Comparison of ENCODE assay signal across 20 cellular contexts in the genomic region with DNA sequence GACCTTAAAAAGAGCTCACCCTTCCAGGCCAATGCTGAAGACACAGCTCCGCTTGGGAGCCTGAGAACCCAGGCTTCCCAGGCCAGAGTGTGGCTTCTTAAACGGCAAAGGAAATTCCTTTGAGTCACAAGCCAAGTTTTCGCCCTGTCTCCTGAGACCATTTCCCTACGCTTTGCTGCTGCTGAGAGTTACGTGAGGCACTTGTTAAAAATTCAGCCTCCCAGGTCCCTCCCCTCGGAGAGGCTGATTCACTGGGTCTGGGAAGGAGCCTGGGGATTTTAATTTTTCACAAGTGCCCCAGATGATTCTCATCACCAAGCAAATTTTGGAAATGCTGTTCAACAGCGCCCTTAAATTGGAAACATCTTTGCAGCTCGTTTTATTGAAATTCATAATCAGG. TPM values are rescaled to one million over a fixed set of nuclear protein-coding genes. Genes with fewer than 3 reads are reported as not detected.
DNase-seq lines count a peak whose midpoint lies in the region; ATAC-seq and TF ChIP-seq lines count a peak whose summit lies in the region.
"Had no signal": no experiment of that assay in that cellular context is flagged by ENCODE, and none has a peak within 500 bp of the region (broad histone marks: within the 10 kb centered on the region; RNA-seq: fewer than 3 reads in every experiment).

No MANE protein-coding gene starts in this region.

- peaks cover 24% of the 10 kb centered on the region for H3K4me1 Mint-ChIP-seq in type B pancreatic cell (ENCODE audit: unreplicated experiment)

- H3K27ac ChIP-seq in IMR-90 (ENCODE audit: insufficient read depth, low read length) (no peak overlapping the region), mesenchymal stem cell (ENCODE audit: low read length, poor library complexity, severe bottlenecking) (no peak overlapping the region)
- H3K27ac ChIP-seq: SJSA1 had no signal

- H3K4me3 Mint-ChIP-seq in type B pancreatic cell: no peak overlapping the region
- H3K4me3 Mint-ChIP-seq: activated naive CD8-positive, alpha-beta T cell treated with anti-CD3 and anti-CD28 coated beads for 36 hours; CD4-positive, alpha-beta T cell had no signal

- H2AFZ ChIP-seq in IMR-90 (replicated peaks; ENCODE audit: low read length, poor library complexity): no peak overlapping the region
- no peak overlapping the region for H2AFZ ChIP-seq in mesenchymal stem cell (ENCODE audit: low read depth, low read length)

- intact Hi-C loops in IMR-90 (cut with micrococcal nuclease): no loop called here

- in situ Hi-C loops in IMR-90 (cut with MboI; ENCODE audit: low sequenced_read_pairs): no loop called here

- peaks cover 16% of the 10 kb centered on the region for H3K36me3 Mint-ChIP-seq in type B pancreatic cell

- H2AK5ac ChIP-seq in IMR-90 (ENCODE audit: low read depth, low read length) (no peak overlapping the region), mesenchymal stem cell (ENCODE audit: low read length, severe bottlenecking) (no peak overlapping the region)

- H3K4me2 ChIP-seq in IMR-90 (ENCODE audit: low read depth, low read length) (no peak overlapping the region), mesenchymal stem cell (ENCODE audit: low read length, poor library complexity, severe bottlenecking) (no peak overlapping the region)

- peaks cover 34% of the 10 kb centered on the region for H3K36me3 ChIP-seq in IMR-90 (ENCODE audit: control insufficient read depth, insufficient read depth, low read length)
- H3K36me3 ChIP-seq in mesenchymal stem cell (ENCODE audit: control insufficient read depth in 1 of 2, insufficient read depth in 2 of 2, low read depth in 1 of 2, low read length in 2 of 2): peaks cover 33 to 92% of the 10 kb centered on the region in 2 experiments

- no peak for TF ChIP-seq POLR2A in IMR-90 (IDR thresholded peaks at IDR 0.05; ENCODE audit: low read depth, low read length)

- no peak overlapping the region for H2BK12ac ChIP-seq in mesenchymal stem cell (ENCODE audit: low read length in 2 of 2)

- 0 out of 2 replicates have a peak, but pooled peaks cover 5% of the 10 kb centered on the region for H3K9me1 ChIP-seq in IMR-90 (ENCODE audit: insufficient read depth, low read length)

- POLR2A ChIA-PET in IMR-90 (lab: Charles Lee; ENCODE audit: unreplicated experiment): no interaction called here

- H3K56ac ChIP-seq in IMR-90 (ENCODE audit: extremely low read depth, insufficient read depth, low read length): no peak overlapping the region

- H3K27me3 Mint-ChIP-seq in type B pancreatic cell: no peaks in the 10 kb centered on the region
- H3K27me3 Mint-ChIP-seq: activated naive CD8-positive, alpha-beta T cell treated with anti-CD3 and anti-CD28 coated beads for 36 hours; CD4-positive, alpha-beta T cell had no signal

- no peaks in the 10 kb centered on the region for H4K20me1 ChIP-seq in IMR-90 (ENCODE audit: insufficient read depth, low read length)

- H3K27me3 ChIP-seq in IMR-90 (ENCODE audit: control insufficient read depth, insufficient read depth, low read length) (no peaks in the 10 kb centered on the region), mesenchymal stem cell (ENCODE audit: control insufficient read depth in 1 of 2, insufficient read depth in 1 of 2, low read length in 2 of 2) (no peaks in the 10 kb centered on the region)
- H3K27me3 ChIP-seq: pancreas, SJSA1 had no signal

- no peak overlapping the region for H2BK5ac ChIP-seq in IMR-90 (ENCODE audit: low read depth, low read length, poor library complexity, severe bottlenecking)
- no peak overlapping the region for H2BK5ac ChIP-seq in mesenchymal stem cell (ENCODE audit: low read depth, low read length, poor library complexity, severe bottlenecking)

- H2BK20ac ChIP-seq in IMR-90 (ENCODE audit: low read depth, low read length): no peak overlapping the region

- H3K4me1 ChIP-seq in IMR-90 (ENCODE audit: control insufficient read depth, insufficient read depth, low read length) (peaks cover 9% of the 10 kb centered on the region), mesenchymal stem cell (ENCODE audit: control insufficient read depth, insufficient read depth, low read depth, low read length) (peaks cover 3% of the 10 kb centered on the region)
- H3K4me1 ChIP-seq: SJSA1 had no signal

- no peaks in the 10 kb centered on the region for H3K9me3 ChIP-seq in IMR-90 (ENCODE audit: control insufficient read depth, insufficient read depth, low read length)
- no peaks in the 10 kb centered on the region for H3K9me3 ChIP-seq in mesenchymal stem cell (ENCODE audit: control insufficient read depth, low read length)
- H3K9me3 ChIP-seq: pancreas, SJSA1 had no signal

- H2AK9ac ChIP-seq in IMR-90 (replicated peaks; ENCODE audit: low read depth, low read length, poor library complexity): no peak overlapping the region

- no peak overlapping the region for H3K4me3 ChIP-seq in IMR-90 (ENCODE audit: insufficient read depth, low read depth, low read length)
- no peak overlapping the region for H3K4me3 ChIP-seq in choroid plexus epithelial cell (ENCODE audit: low read depth, low read length)
- H3K4me3 ChIP-seq in mesenchymal stem cell (ENCODE audit: insufficient read depth in 1 of 2, low read depth in 1 of 2, low read length in 2 of 2): no peak overlapping the region
- H3K4me3 ChIP-seq: pancreas, SJSA1 had no signal

- H3K18ac ChIP-seq in IMR-90 (ENCODE audit: low read depth, low read length): no peak overlapping the region
- H3K18ac ChIP-seq in mesenchymal stem cell (ENCODE audit: low read depth in 1 of 2, low read length in 2 of 2): no peak overlapping the region

- dilution Hi-C loops in IMR-90 (cut with HindIII; ENCODE audit: low sequenced_read_pairs, unreplicated experiment): no loop called here

- no TSS peak for BruUV-seq in IMR-90 (replicated peaks; lab: Mats Ljungman, UMichigan)

- CTCF ChIA-PET in IMR-90 (lab: Yijun Ruan, JAX): interaction anchor here (2.8 kb wide), 1 partner anchor 11 kb away, joined by 13 read pairs; no protein-coding TSS in a partner anchor

- no peaks in the 10 kb centered on the region for H3K9me3 Mint-ChIP-seq in type B pancreatic cell
- H3K9me3 Mint-ChIP-seq: activated naive CD8-positive, alpha-beta T cell treated with anti-CD3 and anti-CD28 coated beads for 36 hours; CD4-positive, alpha-beta T cell had no signal

- H2BK120ac ChIP-seq in IMR-90 (ENCODE audit: low read depth, low read length): no peak overlapping the region
- no peak overlapping the region for H2BK120ac ChIP-seq in mesenchymal stem cell (ENCODE audit: low read depth, low read length)

- no CpG with 5 or more reads among the region's 8 CpGs for WGBS in IMR-90 (ENCODE audit: extremely low coverage in 2 of 2, insufficient read length in 1 of 2), 2 experiments
- WGBS in mesenchymal stem cell: 86% methylated on average over 8 of the region's 8 CpGs

- H3K79me1 ChIP-seq in IMR-90 (ENCODE audit: low read depth in 1 of 2, low read length in 2 of 2) (no peaks in the 10 kb centered on the region), mesenchymal stem cell (replicated peaks; ENCODE audit: low read length, poor library complexity, severe bottlenecking) (no peaks in the 10 kb centered on the region)

- H3K23ac ChIP-seq in IMR-90 (ENCODE audit: low read depth, low read length) (no peak overlapping the region), mesenchymal stem cell (ENCODE audit: low read length in 2 of 2) (no peak overlapping the region)

- ATAC-seq in IMR-90 (ENCODE audit: low read depth) (no peak), GM21528 (IDR thresholded peaks at IDR 0.05; ENCODE audit: low FRiP score, unreplicated experiment) (no peak)
- ATAC-seq: left colon; pancreas; stimulated activated naive CD8-positive, alpha-beta T cell treated with anti-CD3 and anti-CD28 coated beads, Interleukin-15, Interleukin-2, amounts not matched to agents 100 U/mL and 50 U/mL, for 24 hours had no signal

- H4K8ac ChIP-seq in IMR-90 (ENCODE audit: low read depth in 2 of 2, low read length in 2 of 2) (no peak overlapping the region), mesenchymal stem cell (ENCODE audit: low read length) (no peak overlapping the region)

- H3K14ac ChIP-seq in IMR-90 (replicated peaks; ENCODE audit: low read depth, low read length) (no peak overlapping the region), mesenchymal stem cell (ENCODE audit: low read length in 2 of 2) (no peak overlapping the region)

- no peak overlapping the region for H2BK15ac ChIP-seq in IMR-90 (ENCODE audit: low read depth, low read length)
- H2BK15ac ChIP-seq in mesenchymal stem cell (ENCODE audit: low read depth, poor library complexity, severe bottlenecking): no peak overlapping the region

- no peak for TF ChIP-seq RAD21 in IMR-90 (IDR thresholded peaks at IDR 0.05; ENCODE audit: low read length)

- peak overlapping the region; percentile 41 for H3K27ac Mint-ChIP-seq in type B pancreatic cell
- H3K27ac Mint-ChIP-seq: activated naive CD8-positive, alpha-beta T cell treated with anti-CD3 and anti-CD28 coated beads for 36 hours; CD4-positive, alpha-beta T cell had no signal

- H3K9ac ChIP-seq in IMR-90 (ENCODE audit: low read depth, low read length): no peak overlapping the region
- peak overlapping the region; percentile 61 for H3K9ac ChIP-seq in mesenchymal stem cell (ENCODE audit: low read length)

- no peak overlapping the region for H4K5ac ChIP-seq in IMR-90 (ENCODE audit: low read depth, low read length)

- H3K4ac ChIP-seq in IMR-90 (ENCODE audit: low read depth, low read length) (no peak overlapping the region), mesenchymal stem cell (ENCODE audit: low read depth in 1 of 2, low read length in 2 of 2) (no peak overlapping the region)

- TF ChIP-seq CTCF in IMR-90 (conservative IDR thresholded peaks at IDR 0.05; ENCODE audit: low read depth, low read length): no peak
- TF ChIP-seq CTCF in choroid plexus epithelial cell (conservative IDR thresholded peaks at IDR 0.05; ENCODE audit: low read depth, low read length): no peak
- no peak for TF ChIP-seq CTCF in type B pancreatic cell (conservative IDR thresholded peaks at IDR 0.05)

- peak; percentile 49 for DNase-seq in IMR-90
- peak; percentile 17 for DNase-seq in choroid plexus epithelial cell (ENCODE audit: low read depth)
- no peak for DNase-seq in mesenchymal stem cell
- no peak for DNase-seq in type B pancreatic cell (ENCODE audit: extremely low spot score, unreplicated experiment)
- no peak for DNase-seq in activated CD4-positive, CD25-positive, alpha-beta regulatory T cell treated with anti-CD3 and anti-CD28 coated beads, Interleukin-2, amount 50 U/mL, for 72 hours
- no peak for DNase-seq in NCI-H2081 treated with DMSO at 0.1 percent for 48 hours (lab: John Stamatoyannopoulos, UW)
- DNase-seq: activated CD4-positive, alpha-beta T cell treated with anti-CD3 and anti-CD28 coated beads for 48 hours; activated naive CD8-positive, alpha-beta T cell treated with anti-CD3 and anti-CD28 coated beads for 36 hours; CD4-positive, alpha-beta T cell; DMS79 treated with DMSO at 0.1 percent for 48 hours; hippocampal formation; left colon; NCI-H1694; NCI-H510A treated with DMSO at 0.1 percent for 48 hours; pancreas; stimulated activated naive CD8-positive, alpha-beta T cell treated with anti-CD3 and anti-CD28 coated beads, Interleukin-15, Interleukin-2, amounts not matched to agents 100 U/mL and 50 U/mL, for 24 hours had no signal

- H4K91ac ChIP-seq in IMR-90 (ENCODE audit: insufficient read depth, low read depth, low read length) (no peak overlapping the region), mesenchymal stem cell (ENCODE audit: low read length) (no peak overlapping the region)

RNA-seq across cellular contexts. Expression of gene RLBP1, which starts 25.5 kb away (rescaled TPM):
- total RNA-seq in IMR-90 (2012; rRNA removed): not detected in 2 replicates
- not detected in 2 replicates for polyA plus RNA-seq in IMR-90 (2012; rRNA removed)
- not detected in 2 replicates for polyA plus RNA-seq in IMR-90 (2012; cell fraction: cytosol; rRNA removed)
- not detected in 2 replicates for polyA plus RNA-seq in IMR-90 (2012; cell fraction: nucleus; rRNA removed; ENCODE audit: low replicate concordance)
- polyA plus RNA-seq in mesenchymal stem cell (2013, experiment 1 of 2): not detected
- polyA plus RNA-seq in mesenchymal stem cell (2013, experiment 2 of 2): not detected
- not detected in 2 replicates for total RNA-seq in type B pancreatic cell (ENCODE audit: low replicate concordance)
- total RNA-seq: activated naive CD8-positive, alpha-beta T cell treated with anti-CD3 and anti-CD28 coated beads for 36 hours; CD4-positive, alpha-beta T cell; epithelial cell of proximal tubule; H1; left colon; pancreas; SJSA1 had no signal

RNA-seq across cellular contexts. Expression of gene FANCI, which starts 47.9 kb away (rescaled TPM):
- total RNA-seq in IMR-90 (2012; rRNA removed) (25.6 and 34.2 TPM in 2 replicates), type B pancreatic cell (ENCODE audit: low replicate concordance) (31.7 and 66.8 TPM in 2 replicates)
- polyA plus RNA-seq in IMR-90 (2012; rRNA removed): 11.6 and 13.2 TPM in 2 replicates
- polyA plus RNA-seq in IMR-90 (2012; cell fraction: cytosol; rRNA removed): 1.8 and 4.1 TPM in 2 replicates
- polyA plus RNA-seq in IMR-90 (2012; cell fraction: nucleus; rRNA removed; ENCODE audit: low replicate concordance): 3.0 and 18.5 TPM in 2 replicates
- polyA plus RNA-seq in mesenchymal stem cell (2013, experiment 1 of 2): 6.6 TPM
- 6.5 TPM for polyA plus RNA-seq in mesenchymal stem cell (2013, experiment 2 of 2)

Comparison
In these comparisons a context has a peak if more than half of its experiments do, and no peak if none do; other contexts are left out.
1. DNase-seq: peak in IMR-90 (single experiment) and choroid plexus epithelial cell (single experiment); none in mesenchymal stem cell (single experiment), type B pancreatic cell (single experiment), activated CD4-positive, CD25-positive, alpha-beta regulatory T cell treated with anti-CD3 and anti-CD28 coated beads, Interleukin-2, amount 50 U/mL, for 72 hours (single experiment) and NCI-H2081 treated with DMSO at 0.1 percent for 48 hours (single experiment).